In genomic region chr5:109171437-109172073, GRCh38 we compare ENCODE assay signal across 8 cellular contexts.
DNase-seq lines count a peak whose midpoint lies in the region; ATAC-seq and TF ChIP-seq lines count a peak whose summit lies in the region.
"Not testable (repeated sequence)": the region's sequence is repeated elsewhere in the genome, so short reads cannot be mapped to it uniquely, and the experiment has no call there.

No MANE protein-coding gene starts in this region.

- TF ChIP-seq CTCF in GM12865 (IDR thresholded peaks at IDR 0.05; ENCODE audit: insufficient read depth, low read depth, low read length, missing control alignments) = not testable (repeated sequence)

- H3K4me3 ChIP-seq in GM12865 (ENCODE audit: low read depth, low read length) = not testable (repeated sequence)

- ATAC-seq in GM18858 (IDR thresholded peaks at IDR 0.05; ENCODE audit: unreplicated experiment) (peak; percentile 87), GM19397 (IDR thresholded peaks at IDR 0.05; ENCODE audit: unreplicated experiment) (peak; percentile 63), GM21515 (IDR thresholded peaks at IDR 0.05; ENCODE audit: unreplicated experiment) (peak; percentile 71), HG02759 (IDR thresholded peaks at IDR 0.05; ENCODE audit: unreplicated experiment) (peak; percentile 83), HG03064 (IDR thresholded peaks at IDR 0.05; ENCODE audit: low read depth, unreplicated experiment) (peak; percentile 79), HG03354 (IDR thresholded peaks at IDR 0.05; ENCODE audit: poor library complexity, severe bottlenecking, unreplicated experiment) (peak; percentile 91)

- DNase-seq in GM12865 (ENCODE audit: low read depth) (peak; percentile 9), NCI-H526 treated with DMSO at 0.1 percent for 48 hours (lab: John Stamatoyannopoulos, UW) (peak; percentile 35)
